In genomic region chr10:87734987-87735827, GRCh38 we compare ENCODE assay signal across 8 cellular contexts.
DNase-seq lines count a peak whose midpoint lies in the region; ATAC-seq and TF ChIP-seq lines count a peak whose summit lies in the region.

No MANE protein-coding gene starts in this region.

- no peak overlapping the region for H3K9ac ChIP-seq in iPS-20b (ENCODE audit: low read depth, low read length)

- H3K4me1 Mint-ChIP-seq in brain, result peaks cover 13% of the 10 kb centered on the region
- H3K4me1 Mint-ChIP-seq in stimulated activated memory B cell treated with anti-CD40 and anti-IgM and Interleukin-4, amounts not matched to agents 10 μg/mL and 1 μg/mL and 100 μg/mL, for 72 hours, result no peaks in the 10 kb centered on the region

- no peaks in the 10 kb centered on the region for H3K27me3 ChIP-seq in iPS-20b (ENCODE audit: insufficient read depth, low read length)

- peak overlapping the region in 3 of 5 experiments; percentile 10 to 36 (median 35) for H3K4me3 Mint-ChIP-seq in brain
- no peak overlapping the region for H3K4me3 Mint-ChIP-seq in stimulated activated memory B cell treated with anti-CD40 and anti-IgM and Interleukin-4, amounts not matched to agents 10 μg/mL and 1 μg/mL and 100 μg/mL, for 72 hours

- no peaks in the 10 kb centered on the region for H3K36me3 ChIP-seq in iPS-20b (ENCODE audit: insufficient read depth, low read depth, low read length)

- H3K27me3 Mint-ChIP-seq in brain, result no peaks in the 10 kb centered on the region
- peaks cover 15% of the 10 kb centered on the region for H3K27me3 Mint-ChIP-seq in stimulated activated memory B cell treated with anti-CD40 and anti-IgM and Interleukin-4, amounts not matched to agents 10 μg/mL and 1 μg/mL and 100 μg/mL, for 72 hours

- H3K27ac Mint-ChIP-seq in brain, result peak overlapping the region in 3 of 5 experiments; percentile 2 to 43 (median 34)
- no peak overlapping the region for H3K27ac Mint-ChIP-seq in stimulated activated memory B cell treated with anti-CD40 and anti-IgM and Interleukin-4, amounts not matched to agents 10 μg/mL and 1 μg/mL and 100 μg/mL, for 72 hours

- peaks cover 4% of the 10 kb centered on the region; the same call in 1 of the 2 replicates for H3K4me1 ChIP-seq in iPS-20b (ENCODE audit: insufficient read depth, low read length)

- H3K9me3 Mint-ChIP-seq in brain, result no peaks in the 10 kb centered on the region
- no peaks in the 10 kb centered on the region for H3K9me3 Mint-ChIP-seq in stimulated activated memory B cell treated with anti-CD40 and anti-IgM and Interleukin-4, amounts not matched to agents 10 μg/mL and 1 μg/mL and 100 μg/mL, for 72 hours

- peak overlapping the region; percentile 44; the same call in 1 of the 2 replicates for H3K4me3 ChIP-seq in iPS-20b (ENCODE audit: low read length)

- H3K36me3 Mint-ChIP-seq in brain, result no peaks in the 10 kb centered on the region
- H3K36me3 Mint-ChIP-seq in stimulated activated memory B cell treated with anti-CD40 and anti-IgM and Interleukin-4, amounts not matched to agents 10 μg/mL and 1 μg/mL and 100 μg/mL, for 72 hours, result no peaks in the 10 kb centered on the region

- H3K27ac ChIP-seq in iPS-20b (ENCODE audit: low read length), result no peak overlapping the region

- peak; percentile 75 to 84 for TF ChIP-seq CTCF in brain (conservative IDR thresholded peaks at IDR 0.05)

- ATAC-seq in GM18907 (IDR thresholded peaks at IDR 0.05; ENCODE audit: unreplicated experiment), result peak; percentile 56
- ATAC-seq in stimulated activated memory B cell treated with anti-CD40 and anti-IgM and Interleukin-4, amounts not matched to agents 10 μg/mL and 1 μg/mL and 100 μg/mL, for 72 hours, result peak; percentile 47

- no peaks in the 10 kb centered on the region for H3K9me3 ChIP-seq in iPS-20b (ENCODE audit: insufficient read depth, low read depth, low read length)

- DNase-seq in Ammon's horn (ENCODE audit: low spot score) (peak; percentile 58), NCI-H345 (lab: John Stamatoyannopoulos, UW) (peak; percentile 55), NCI-H187 (lab: John Stamatoyannopoulos, UW) (no peak), NCI-H2029 (lab: John Stamatoyannopoulos, UW) (no peak)

Comparison
In these comparisons a context has a peak if more than half of its experiments do, and no peak if none do; other contexts are left out.
1. DNase-seq: peak in Ammon's horn (single experiment) and NCI-H345 (single experiment); none in NCI-H187 (0 of 2) and NCI-H2029 (single experiment).